Comparison of ENCODE assay signal across 25 cellular contexts in the genomic region with DNA sequence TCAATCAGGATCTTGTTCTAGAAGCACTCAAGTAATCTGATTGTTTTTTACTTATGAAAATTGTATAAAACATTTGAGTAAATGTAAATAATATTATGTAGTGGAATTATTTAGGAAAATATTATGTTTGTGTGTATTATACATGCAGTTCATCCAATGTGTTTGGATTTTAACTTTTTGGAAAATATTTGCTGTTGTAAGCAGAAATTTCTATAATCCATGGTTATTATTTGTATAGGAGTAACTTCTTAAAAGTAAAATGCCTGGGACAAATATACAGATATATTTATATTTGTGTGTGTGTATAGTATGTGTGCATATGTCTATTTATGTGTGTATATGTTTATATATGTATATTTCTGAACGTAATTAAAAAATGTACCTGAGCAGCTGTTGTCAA.
DNase-seq lines count a peak whose midpoint lies in the region; ATAC-seq, FAIRE-seq and TF ChIP-seq lines count a peak whose summit lies in the region.
"Had no signal": no experiment of that assay in that cellular context is flagged by ENCODE, and none has a peak within 500 bp of the region (broad histone marks: within the 10 kb centered on the region; RNA-seq: fewer than 3 reads in every experiment).

No MANE protein-coding gene starts in this region.

- ATAC-seq in HepG2 (no peak), right lobe of liver (no peak), K562 (no peak), GM18519 (IDR thresholded peaks at IDR 0.05; ENCODE audit: low FRiP score, unreplicated experiment) (no peak)
- ATAC-seq: GM12878 had no signal

- H3K4me3 ChIP-seq in HepG2 (replicated peaks in 1 of 3; ENCODE audit: insufficient read depth in 1 of 3, low read depth in 2 of 3, low read length in 3 of 3): no peak overlapping the region
- no peak overlapping the region for H3K4me3 ChIP-seq in right lobe of liver
- no peak overlapping the region for H3K4me3 ChIP-seq in K562
- H3K4me3 ChIP-seq: BLaER1, GM12878 had no signal

- POLR2A ChIA-PET in HepG2 (lab: Yijun Ruan, JAX): no interaction called here
- POLR2A ChIA-PET in K562 (lab: Yijun Ruan, JAX): no interaction called here

- no peaks in the 10 kb centered on the region for H4K20me1 ChIP-seq in HepG2 (ENCODE audit: insufficient read depth, low read length)
- H4K20me1 ChIP-seq in K562 (replicated peaks; ENCODE audit: control insufficient read depth, insufficient read depth, low read length): no peaks in the 10 kb centered on the region
- H4K20me1 ChIP-seq: BLaER1 had no signal

- 0% methylated on average over 1 of the region's 1 CpG for WGBS in HepG2 (ENCODE audit: low lambda C conversion rate)
- WGBS in right lobe of liver (ENCODE audit: insufficient coverage, low coverage, low lambda C conversion rate, missing lambda C conversion rate): 41% methylated on average over 1 of the region's 1 CpG
- 0% methylated on average over 1 of the region's 1 CpG for WGBS in K562 (ENCODE audit: insufficient coverage, low coverage, missing lambda C conversion rate)

- H3K9me1 ChIP-seq in K562 (ENCODE audit: control insufficient read depth, insufficient read depth, low read length): no peaks in the 10 kb centered on the region

- no peak for TF ChIP-seq RAD21 in HepG2 (CRISPR knock-in tag; IDR thresholded peaks at IDR 0.05)
- TF ChIP-seq RAD21 in K562 (CRISPR knock-in tag; conservative IDR thresholded peaks at IDR 0.05 in 1 of 2, IDR thresholded peaks at IDR 0.05 in 1 of 2): no peak

- TF ChIP-seq EP300 in HepG2 (IDR thresholded peaks at IDR 0.05; ENCODE audit: low read depth in 2 of 2, low read length in 2 of 2) (no peak), HepG2 (CRISPR knock-in tag; IDR thresholded peaks at IDR 0.05; ENCODE audit: borderline replicate concordance) (no peak), K562 (IDR thresholded peaks at IDR 0.05; ENCODE audit: low read length) (no peak)

- BruUV-seq in HepG2 (replicated peaks; lab: Mats Ljungman, UMichigan) (no TSS peak), K562 (replicated peaks; lab: Mats Ljungman, UMichigan) (no TSS peak)

- in situ Hi-C loops in HepG2 (cut with HindIII; ENCODE audit: extremely low pct_ligation_motif_present, low pct_unique_long_range_greater_than_20kb) (no loop called here), K562 (cut with MboI) (no loop called here)

- TF ChIP-seq CTCF in HepG2 (CRISPR knock-in tag; IDR thresholded peaks at IDR 0.05) (no peak), right lobe of liver (IDR thresholded peaks at IDR 0.05) (no peak), K562 (IDR thresholded peaks at IDR 0.05 in 2 of 3, conservative IDR thresholded peaks at IDR 0.05 in 1 of 3; ENCODE audit: insufficient read depth in 2 of 3, low read depth in 1 of 3, low read length in 3 of 3) (no peak)

- H3K27me3 ChIP-seq in HepG2 (ENCODE audit: control insufficient read depth in 1 of 2, insufficient read depth in 2 of 2, low read length in 2 of 2) (no peaks in the 10 kb centered on the region), right lobe of liver (no peaks in the 10 kb centered on the region), K562 (ENCODE audit: control insufficient read depth in 2 of 2, insufficient read depth in 2 of 2, low read length in 2 of 2) (no peaks in the 10 kb centered on the region)
- H3K27me3 ChIP-seq: BE2C, BLaER1 had no signal

- H3K9ac ChIP-seq in HepG2 (ENCODE audit: insufficient read depth, low read depth, low read length): no peak overlapping the region
- no peak overlapping the region for H3K9ac ChIP-seq in K562 (ENCODE audit: insufficient read depth in 1 of 2, low read depth in 2 of 2, low read length in 2 of 2)
- H3K9ac ChIP-seq: BLaER1 had no signal

- H2AFZ ChIP-seq in HepG2 (ENCODE audit: low read length) (no peak overlapping the region), K562 (ENCODE audit: low read depth, low read length) (no peak overlapping the region)

- TF ChIP-seq POLR2A in HepG2 (IDR thresholded peaks at IDR 0.05; ENCODE audit: insufficient read depth in 1 of 2, low read depth in 2 of 2, low read length in 2 of 2): no peak
- no peak for TF ChIP-seq POLR2A in right lobe of liver (IDR thresholded peaks at IDR 0.05)
- TF ChIP-seq POLR2A in K562 (conservative IDR thresholded peaks at IDR 0.05): no peak

- H3K79me2 ChIP-seq in HepG2 (ENCODE audit: insufficient read depth, low read length): no peaks in the 10 kb centered on the region
- no peaks in the 10 kb centered on the region for H3K79me2 ChIP-seq in K562 (ENCODE audit: control insufficient read depth, insufficient read depth, low read length)

- no peaks in the 10 kb centered on the region for H3K4me1 ChIP-seq in HepG2 (ENCODE audit: insufficient read depth, low read length)
- H3K4me1 ChIP-seq in right lobe of liver: no peaks in the 10 kb centered on the region
- H3K4me1 ChIP-seq in K562 (replicated peaks in 1 of 2; ENCODE audit: control insufficient read depth in 2 of 2, insufficient read depth in 2 of 2, low read length in 2 of 2): no peaks in the 10 kb centered on the region
- H3K4me1 ChIP-seq: BE2C, BLaER1 had no signal

- H3K9me3 ChIP-seq in HepG2 (ENCODE audit: low read length): peaks cover 2% of the 10 kb centered on the region; the same call in 1 of the 2 replicates
- H3K9me3 ChIP-seq in right lobe of liver: no peaks in the 10 kb centered on the region
- H3K9me3 ChIP-seq in K562 (replicated peaks; ENCODE audit: control insufficient read depth, insufficient read depth, low read depth, low read length): no peaks in the 10 kb centered on the region; the same call in 1 of the 2 replicates
- H3K9me3 ChIP-seq: BE2C, BLaER1 had no signal

- no peak for DNase-seq in HepG2 (ENCODE audit: low spot score)
- no peak for DNase-seq in right lobe of liver
- DNase-seq in K562 (ENCODE audit: extremely low read depth in 1 of 4, low spot score in 3 of 4): no peak
- no peak for DNase-seq in activated effector memory CD4-positive, alpha-beta T cell treated with Interleukin-2 at 50 U/mL for 16 hours
- DNase-seq: ACHN; BE2C; C1 segment of cervical spinal cord; CD4-positive, alpha-beta memory T cell; CD4-positive, CD25-positive, alpha-beta regulatory T cell; CD8-positive, alpha-beta memory T cell; COR-L47; DMS 273 treated with DMSO at 0.1 percent for 48 hours; DMS153; DMS53; DMS79; DND-41; EL; GDM1 had no signal

- H3K27ac ChIP-seq in HepG2 (ENCODE audit: extremely low read length, insufficient read depth, low read length): no peak overlapping the region
- H3K27ac ChIP-seq in right lobe of liver: no peak overlapping the region
- no peak overlapping the region for H3K27ac ChIP-seq in K562 (ENCODE audit: extremely low read depth, low read depth, low read length)
- H3K27ac ChIP-seq: 22Rv1, BLaER1 had no signal

- CTCF ChIA-PET in HepG2 (lab: Yijun Ruan, JAX; ENCODE audit: low intra/inter-chr PET ratio, low total read pairs): no interaction called here
- CTCF ChIA-PET in K562 (lab: Yijun Ruan, JAX; ENCODE audit: low intra/inter-chr PET ratio): no interaction called here

- intact Hi-C loops in HepG2 (cut with micrococcal nuclease; ENCODE audit: unreplicated experiment) (no loop called here), right lobe of liver (cut with DNase I) (no loop called here), K562 (cut with micrococcal nuclease) (no loop called here)

- H3K4me2 ChIP-seq in HepG2 (ENCODE audit: low read depth, low read length) (no peak overlapping the region), K562 (ENCODE audit: insufficient read depth, low read length) (no peak overlapping the region)
- H3K4me2 ChIP-seq: BLaER1 had no signal

- FAIRE-seq in HepG2 (lab: Jason Lieb, UNC): no peak
- FAIRE-seq in K562 (lab: Jason Lieb, UNC): no peak
- FAIRE-seq: GM12878, GM12892, GM18507, GM19239 had no signal

- no peaks in the 10 kb centered on the region for H3K36me3 ChIP-seq in HepG2 (replicated peaks in 1 of 2; ENCODE audit: control insufficient read depth in 1 of 2, insufficient read depth in 2 of 2, low read length in 2 of 2)
- H3K36me3 ChIP-seq in right lobe of liver: no peaks in the 10 kb centered on the region
- H3K36me3 ChIP-seq in K562 (ENCODE audit: control insufficient read depth, insufficient read depth, low read length): no peaks in the 10 kb centered on the region
- H3K36me3 ChIP-seq: BE2C, BLaER1 had no signal

TF ChIP-seq in HepG2, 621 proteins besides CTCF, POLR2A, EP300 and RAD21 (continues in another document):
- no peak for TF ChIP-seq ZNF441 (CRISPR knock-in tag; IDR thresholded peaks at IDR 0.05; ENCODE audit: borderline replicate concordance)
- peak; percentile 32 to 81; a peak in 2 of 4 replicates for TF ChIP-seq MAFK (conservative IDR thresholded peaks at IDR 0.05 in 1 of 2, IDR thresholded peaks at IDR 0.05 in 1 of 2; ENCODE audit: low read length in 2 of 2)

TF ChIP-seq in K562, 482 proteins besides CTCF, POLR2A, EP300 and RAD21:
- peak; percentile 40; the same call in 1 of the 2 replicates for TF ChIP-seq MAFK (IDR thresholded peaks at IDR 0.05; ENCODE audit: low read length)
- TF ChIP-seq ZNF316 (IDR thresholded peaks at IDR 0.05): peak; percentile 50; the same call in 1 of the 2 replicates
- TF ChIP-seq BRF1 (IDR thresholded peaks at IDR 0.05; ENCODE audit: borderline replicate concordance, extremely low read depth, insufficient read length): no peak
- no peak for TF ChIP-seq ZNF408 (CRISPR knock-in tag; IDR thresholded peaks at IDR 0.05; ENCODE audit: low read depth)
- no peak for TF ChIP-seq ZNF134 (CRISPR knock-in tag; conservative IDR thresholded peaks at IDR 0.05)
